Comparison of ENCODE assay signal across 34 cellular contexts in the genomic region with DNA sequence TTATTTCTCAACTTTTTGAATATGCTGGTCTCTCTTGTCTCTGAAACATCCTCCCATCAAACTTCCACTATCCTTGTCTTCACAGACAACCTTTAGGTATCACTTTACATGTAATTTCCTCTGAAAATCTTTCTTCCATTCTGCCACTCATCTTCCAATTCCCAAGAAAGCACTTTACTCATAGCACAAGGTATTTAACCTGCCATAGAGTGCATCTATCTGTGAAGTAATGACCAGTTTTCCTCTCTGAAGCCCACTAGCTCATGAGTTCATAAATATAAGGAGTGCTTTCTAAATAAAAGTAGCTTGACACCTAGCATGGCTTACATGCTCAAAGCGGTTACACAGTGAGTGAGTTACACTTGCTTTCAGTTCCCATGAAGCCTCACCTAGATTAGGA.
"Had no signal": no experiment of that assay in that cellular context is flagged by ENCODE, and none has a peak within 500 bp of the region (broad histone marks: within the 10 kb centered on the region; RNA-seq: fewer than 3 reads in every experiment).

No MANE protein-coding gene starts in this region.

- H3K4me3 Mint-ChIP-seq: activated B cell treated with CpG ODN at 0.5 μM for 24 hours; activated CD4-positive, alpha-beta memory T cell treated with anti-CD3 and anti-CD28 coated beads for 36 hours; activated CD4-positive, alpha-beta T cell treated with anti-CD3 and anti-CD28 coated beads, Interleukin-2, amount 10 ng/mL, durations not matched to agents 24 days and 14 days; activated CD8-positive, alpha-beta T cell treated with anti-CD3 and anti-CD28 coated beads for 36 hours; activated naive CD4-positive, alpha-beta T cell treated with anti-CD3 and anti-CD28 coated beads for 36 hours; activated naive CD8-positive, alpha-beta T cell treated with anti-CD3 and anti-CD28 coated beads for 36 hours; activated T-cell treated with anti-CD3 and anti-CD28 coated beads, Interleukin-2, amount 50 U/mL, for 4 hours; activated T-cell treated with anti-CD3 and anti-CD28 coated beads, Interleukin-2, amount 50 U/mL, for 72 hours; activated T-helper 1 cell treated with anti-CD3 and anti-CD28 coated beads, Interleukin-12 subunit alpha, Interleukin-12 subunit beta, Interleukin-2, Interleukin-4 antibody, amounts not matched to agents 30 ng/mL and 10 ng/mL and 1 ng/mL, durations not matched to agents 14 hours and 24 hours and 36 hours; activated T-helper 17 cell treated with anti-CD3 and anti-CD28 coated beads, Interleukin-2, amount 50 U/mL, for 72 hours; T-helper 1 cell treated with Interleukin-12 subunit alpha and Interleukin-12 subunit beta and Interleukin-4 antibody, amounts not matched to agents 30 μg/mL and 1 μg/mL, for 36 hours; T-helper 2 cell treated with Interferon-gamma antibody and Interleukin-4, amounts not matched to agents 5 μg/mL and 100 μg/mL, for 36 hours had no signal

- H3K27ac Mint-ChIP-seq: activated B cell treated with CpG ODN at 0.5 μM for 24 hours; activated CD4-positive, alpha-beta memory T cell treated with anti-CD3 and anti-CD28 coated beads for 36 hours; activated CD4-positive, alpha-beta T cell treated with anti-CD3 and anti-CD28 coated beads, Interleukin-2, amount 10 ng/mL, durations not matched to agents 24 days and 14 days; activated CD8-positive, alpha-beta T cell treated with anti-CD3 and anti-CD28 coated beads for 36 hours; activated naive CD4-positive, alpha-beta T cell treated with anti-CD3 and anti-CD28 coated beads for 36 hours; activated naive CD4-positive, alpha-beta T cell treated with anti-CD3 and anti-CD28 coated beads, Interleukin-2, amount 50 U/mL, for 72 hours; activated naive CD8-positive, alpha-beta T cell treated with anti-CD3 and anti-CD28 coated beads for 36 hours; activated T-cell treated with anti-CD3 and anti-CD28 coated beads, Interleukin-2, amount 50 U/mL, for 72 hours; activated T-helper 1 cell treated with anti-CD3 and anti-CD28 coated beads, Interleukin-12 subunit alpha, Interleukin-12 subunit beta, Interleukin-2, Interleukin-4 antibody, amounts not matched to agents 30 ng/mL and 10 ng/mL and 1 ng/mL, durations not matched to agents 14 hours and 24 hours and 36 hours; activated T-helper 17 cell treated with anti-CD3 and anti-CD28 coated beads, Interleukin-2, amount 50 U/mL, for 72 hours; T-helper 1 cell treated with Interleukin-12 subunit alpha and Interleukin-12 subunit beta and Interleukin-4 antibody, amounts not matched to agents 30 μg/mL and 1 μg/mL, for 36 hours; T-helper 2 cell treated with Interferon-gamma antibody and Interleukin-4, amounts not matched to agents 5 μg/mL and 100 μg/mL, for 36 hours had no signal

- H3K36me3 Mint-ChIP-seq: activated CD4-positive, alpha-beta memory T cell treated with anti-CD3 and anti-CD28 coated beads for 36 hours; activated naive CD4-positive, alpha-beta T cell treated with anti-CD3 and anti-CD28 coated beads, Interleukin-2, amount 50 U/mL, for 72 hours; activated naive CD8-positive, alpha-beta T cell treated with anti-CD3 and anti-CD28 coated beads for 36 hours had no signal

- H3K9me3 ChIP-seq: adrenal gland, body of pancreas, breast epithelium had no signal

- H3K4me1 ChIP-seq: adrenal gland, body of pancreas, breast epithelium had no signal

- DNase-seq: activated B cell treated with CpG ODN at 0.5 μM for 24 hours; activated CD4-positive, alpha-beta memory T cell treated with anti-CD3 and anti-CD28 coated beads for 36 hours; activated CD4-positive, alpha-beta T cell treated with anti-CD3 and anti-CD28 coated beads for 4 hours; activated CD4-positive, alpha-beta T cell treated with anti-CD3 and anti-CD28 coated beads, Interleukin-2, amount 10 ng/mL, durations not matched to agents 24 days and 14 days; activated CD4-positive, alpha-beta T cell treated with anti-CD3 and anti-CD28 coated beads, Interleukin-2, amount 50 U/mL, for 1 hour; activated CD4-positive, alpha-beta T cell treated with anti-CD3 and anti-CD28 coated beads, Interleukin-2, amount 50 U/mL, for 4 hours; activated CD4-positive, CD25-positive, alpha-beta regulatory T cell treated with anti-CD3 and anti-CD28 coated beads, Interleukin-2, amount 50 U/mL, for 72 hours; activated CD8-positive, alpha-beta memory T cell treated with anti-CD3 and anti-CD28 coated beads, Interleukin-2, amount 50 U/mL, for 4 hours; activated CD8-positive, alpha-beta T cell treated with anti-CD3 and anti-CD28 coated beads for 36 hours; activated effector memory CD4-positive, alpha-beta T cell treated with anti-CD3 and anti-CD28 coated beads, Interleukin-2, amount 50 U/mL, for 16 hours; activated gamma-delta T cell treated with Interleukin-2 at 50 U/mL for 16 hours; activated naive CD4-positive, alpha-beta T cell; activated naive CD4-positive, alpha-beta T cell treated with anti-CD3 and anti-CD28 coated beads for 36 hours; activated naive CD4-positive, alpha-beta T cell treated with anti-CD3 and anti-CD28 coated beads, Interleukin-2, amount 50 U/mL, for 16 hours; activated naive CD8-positive, alpha-beta T cell treated with anti-CD3 and anti-CD28 coated beads for 36 hours; activated T-cell treated with anti-CD3 and anti-CD28 coated beads for 4 hours; activated T-cell treated with anti-CD3 and anti-CD28 coated beads, Interleukin-2, amount 50 U/mL, for 1 hour; activated T-cell treated with anti-CD3 and anti-CD28 coated beads, Interleukin-2, amount 50 U/mL, for 4 hours; activated T-cell treated with anti-CD3 and anti-CD28 coated beads, Interleukin-2, amount 50 U/mL, for 72 hours; adrenal gland; amniotic stem cell; aorta; body of pancreas; brain microvascular endothelial cell; central memory CD4-positive, alpha-beta T cell; T-helper 2 cell; T-helper 9 cell had no signal

- H3K27ac ChIP-seq: adrenal gland, body of pancreas, brain microvascular endothelial cell, breast epithelium, VCaP had no signal

- H3K36me3 ChIP-seq: adrenal gland, brain microvascular endothelial cell, breast epithelium had no signal

- H3K4me3 ChIP-seq: adrenal gland, body of pancreas, breast epithelium had no signal

- H3K27me3 Mint-ChIP-seq: activated B cell treated with CpG ODN at 0.5 μM for 24 hours; activated CD4-positive, alpha-beta memory T cell treated with anti-CD3 and anti-CD28 coated beads for 36 hours; activated CD4-positive, alpha-beta T cell treated with anti-CD3 and anti-CD28 coated beads, Interleukin-2, amount 10 ng/mL, durations not matched to agents 24 days and 14 days; activated CD8-positive, alpha-beta T cell treated with anti-CD3 and anti-CD28 coated beads for 36 hours; activated naive CD8-positive, alpha-beta T cell treated with anti-CD3 and anti-CD28 coated beads for 36 hours; activated T-helper 17 cell treated with anti-CD3 and anti-CD28 coated beads, Interleukin-2, amount 50 U/mL, for 72 hours had no signal

- ATAC-seq: activated CD8-positive, alpha-beta T cell treated with anti-CD3 and anti-CD28 coated beads for 36 hours; activated naive CD4-positive, alpha-beta T cell treated with anti-CD3 and anti-CD28 coated beads, Interleukin-2, amount 50 U/mL, for 72 hours; activated T-cell treated with anti-CD3 and anti-CD28 coated beads, Interleukin-2, amount 50 U/mL, for 4 hours; activated T-cell treated with anti-CD3 and anti-CD28 coated beads, Interleukin-2, amount 50 U/mL, for 72 hours; activated T-helper 17 cell treated with anti-CD3 and anti-CD28 coated beads, Interleukin-2, amount 50 U/mL, for 72 hours; body of pancreas had no signal

- H3K27me3 ChIP-seq: adrenal gland, body of pancreas, brain microvascular endothelial cell, breast epithelium had no signal

- H3K4me1 Mint-ChIP-seq: activated B cell treated with CpG ODN at 0.5 μM for 24 hours; activated CD4-positive, alpha-beta T cell treated with anti-CD3 and anti-CD28 coated beads, Interleukin-2, amount 10 ng/mL, durations not matched to agents 24 days and 14 days; activated naive CD8-positive, alpha-beta T cell treated with anti-CD3 and anti-CD28 coated beads for 36 hours; activated T-helper 17 cell treated with anti-CD3 and anti-CD28 coated beads, Interleukin-2, amount 50 U/mL, for 72 hours had no signal

- H3K9me3 Mint-ChIP-seq: activated B cell treated with CpG ODN at 0.5 μM for 24 hours; activated CD4-positive, alpha-beta memory T cell treated with anti-CD3 and anti-CD28 coated beads for 36 hours; activated CD4-positive, alpha-beta T cell treated with anti-CD3 and anti-CD28 coated beads, Interleukin-2, amount 10 ng/mL, durations not matched to agents 24 days and 14 days; activated CD8-positive, alpha-beta T cell treated with anti-CD3 and anti-CD28 coated beads for 36 hours; activated naive CD4-positive, alpha-beta T cell treated with anti-CD3 and anti-CD28 coated beads for 36 hours; activated naive CD8-positive, alpha-beta T cell treated with anti-CD3 and anti-CD28 coated beads for 36 hours; activated T-cell treated with anti-CD3 and anti-CD28 coated beads, Interleukin-2, amount 50 U/mL, for 4 hours; activated T-cell treated with anti-CD3 and anti-CD28 coated beads, Interleukin-2, amount 50 U/mL, for 72 hours; activated T-helper 1 cell treated with anti-CD3 and anti-CD28 coated beads, Interleukin-12 subunit alpha, Interleukin-12 subunit beta, Interleukin-2, Interleukin-4 antibody, amounts not matched to agents 30 ng/mL and 10 ng/mL and 1 ng/mL, durations not matched to agents 14 hours and 24 hours and 36 hours; activated T-helper 17 cell treated with anti-CD3 and anti-CD28 coated beads, Interleukin-2, amount 50 U/mL, for 72 hours; T-helper 1 cell treated with Interleukin-12 subunit alpha and Interleukin-12 subunit beta and Interleukin-4 antibody, amounts not matched to agents 30 μg/mL and 1 μg/mL, for 36 hours; T-helper 2 cell treated with Interferon-gamma antibody and Interleukin-4, amounts not matched to agents 5 μg/mL and 100 μg/mL, for 36 hours had no signal
